Comparison of ENCODE assay signal across 2 cellular contexts in the genomic region with DNA sequence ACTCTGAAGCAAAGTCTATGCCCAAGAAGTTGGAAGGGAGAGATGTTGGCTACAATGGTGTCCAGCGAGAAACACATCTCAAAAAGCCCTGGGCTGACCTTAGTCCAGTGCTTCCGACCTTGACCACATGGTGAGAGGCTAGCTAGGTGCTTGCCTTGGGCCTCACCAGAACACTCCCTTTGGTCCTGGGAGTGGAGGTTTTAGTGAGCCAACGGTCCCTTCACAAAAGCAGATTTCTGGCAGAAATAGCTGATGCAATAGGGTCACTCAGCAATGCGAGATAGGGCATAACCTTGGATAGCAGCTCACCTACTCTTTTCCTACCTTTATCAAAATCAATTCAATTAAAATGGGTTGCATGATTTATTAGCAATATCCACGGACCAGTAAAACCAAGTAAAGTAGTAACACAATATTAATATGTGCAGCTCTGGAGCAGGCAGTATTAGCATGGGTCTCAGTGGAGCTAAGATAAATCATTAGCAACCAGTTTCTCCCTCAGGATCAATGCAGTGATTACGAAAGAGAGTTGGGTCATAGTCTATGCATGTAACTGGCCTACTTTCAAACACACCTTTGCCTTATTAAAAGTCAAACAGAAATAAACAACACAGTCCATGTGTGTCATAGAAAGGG.
TF ChIP-seq lines count a peak whose summit lies in the region.

No MANE protein-coding gene starts in this region.

TF ChIP-seq in H1, 55 proteins besides CTCF, POLR2A, EP300 and RAD21:
- TF ChIP-seq NRF1 (IDR thresholded peaks at IDR 0.05; ENCODE audit: low read depth, low read length) (no peak), MAFK (IDR thresholded peaks at IDR 0.05; ENCODE audit: low read depth, low read length) (no peak), CEBPB (IDR thresholded peaks at IDR 0.05; ENCODE audit: low read depth, low read length) (0 out of 2 replicates have a peak, but pooled peaks have one; percentile 0)

TF ChIP-seq in liver, 16 proteins besides CTCF, POLR2A, EP300 and RAD21:
- no peak for TF ChIP-seq EGR1 (IDR thresholded peaks at IDR 0.05; ENCODE audit: low read depth in 2 of 2)
- peak; percentile 62 for TF ChIP-seq FOXA2 (IDR thresholded peaks at IDR 0.05)
- TF ChIP-seq JUND (IDR thresholded peaks at IDR 0.05), result peak; percentile 50 to 77
- TF ChIP-seq YY1 (IDR thresholded peaks at IDR 0.05), result peak; percentile 64
- TF ChIP-seq, protein P1, sequence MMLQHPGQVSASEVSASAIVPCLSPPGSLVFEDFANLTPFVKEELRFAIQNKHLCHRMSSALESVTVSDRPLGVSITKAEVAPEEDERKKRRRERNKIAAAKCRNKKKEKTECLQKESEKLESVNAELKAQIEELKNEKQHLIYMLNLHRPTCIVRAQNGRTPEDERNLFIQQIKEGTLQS (IDR thresholded peaks at IDR 0.05), result peak; percentile 94
- TF ChIP-seq, protein P2, sequence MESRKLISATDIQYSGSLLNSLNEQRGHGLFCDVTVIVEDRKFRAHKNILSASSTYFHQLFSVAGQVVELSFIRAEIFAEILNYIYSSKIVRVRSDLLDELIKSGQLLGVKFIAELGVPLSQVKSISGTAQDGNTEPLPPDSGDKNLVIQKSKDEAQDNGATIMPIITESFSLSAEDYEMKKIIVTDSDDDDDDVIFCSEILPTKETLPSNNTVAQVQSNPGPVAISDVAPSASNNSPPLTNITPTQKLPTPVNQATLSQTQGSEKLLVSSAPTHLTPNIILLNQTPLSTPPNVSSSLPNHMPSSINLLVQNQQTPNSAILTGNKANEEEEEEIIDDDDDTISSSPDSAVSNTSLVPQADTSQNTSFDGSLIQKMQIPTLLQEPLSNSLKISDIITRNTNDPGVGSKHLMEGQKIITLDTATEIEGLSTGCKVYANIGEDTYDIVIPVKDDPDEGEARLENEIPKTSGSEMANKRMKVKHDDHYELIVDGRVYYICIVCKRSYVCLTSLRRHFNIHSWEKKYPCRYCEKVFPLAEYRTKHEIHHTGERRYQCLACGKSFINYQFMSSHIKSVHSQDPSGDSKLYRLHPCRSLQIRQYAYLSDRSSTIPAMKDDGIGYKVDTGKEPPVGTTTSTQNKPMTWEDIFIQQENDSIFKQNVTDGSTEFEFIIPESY (IDR thresholded peaks at IDR 0.05), result peak; percentile 77
- peak; percentile 79 to 81 for TF ChIP-seq RXRA (IDR thresholded peaks at IDR 0.05)
- TF ChIP-seq, protein P3, sequence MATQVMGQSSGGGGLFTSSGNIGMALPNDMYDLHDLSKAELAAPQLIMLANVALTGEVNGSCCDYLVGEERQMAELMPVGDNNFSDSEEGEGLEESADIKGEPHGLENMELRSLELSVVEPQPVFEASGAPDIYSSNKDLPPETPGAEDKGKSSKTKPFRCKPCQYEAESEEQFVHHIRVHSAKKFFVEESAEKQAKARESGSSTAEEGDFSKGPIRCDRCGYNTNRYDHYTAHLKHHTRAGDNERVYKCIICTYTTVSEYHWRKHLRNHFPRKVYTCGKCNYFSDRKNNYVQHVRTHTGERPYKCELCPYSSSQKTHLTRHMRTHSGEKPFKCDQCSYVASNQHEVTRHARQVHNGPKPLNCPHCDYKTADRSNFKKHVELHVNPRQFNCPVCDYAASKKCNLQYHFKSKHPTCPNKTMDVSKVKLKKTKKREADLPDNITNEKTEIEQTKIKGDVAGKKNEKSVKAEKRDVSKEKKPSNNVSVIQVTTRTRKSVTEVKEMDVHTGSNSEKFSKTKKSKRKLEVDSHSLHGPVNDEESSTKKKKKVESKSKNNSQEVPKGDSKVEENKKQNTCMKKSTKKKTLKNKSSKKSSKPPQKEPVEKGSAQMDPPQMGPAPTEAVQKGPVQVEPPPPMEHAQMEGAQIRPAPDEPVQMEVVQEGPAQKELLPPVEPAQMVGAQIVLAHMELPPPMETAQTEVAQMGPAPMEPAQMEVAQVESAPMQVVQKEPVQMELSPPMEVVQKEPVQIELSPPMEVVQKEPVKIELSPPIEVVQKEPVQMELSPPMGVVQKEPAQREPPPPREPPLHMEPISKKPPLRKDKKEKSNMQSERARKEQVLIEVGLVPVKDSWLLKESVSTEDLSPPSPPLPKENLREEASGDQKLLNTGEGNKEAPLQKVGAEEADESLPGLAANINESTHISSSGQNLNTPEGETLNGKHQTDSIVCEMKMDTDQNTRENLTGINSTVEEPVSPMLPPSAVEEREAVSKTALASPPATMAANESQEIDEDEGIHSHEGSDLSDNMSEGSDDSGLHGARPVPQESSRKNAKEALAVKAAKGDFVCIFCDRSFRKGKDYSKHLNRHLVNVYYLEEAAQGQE (IDR thresholded peaks at IDR 0.05), result peak; percentile 29
- TF ChIP-seq FOXA1 (IDR thresholded peaks at IDR 0.05), result peak; percentile 63
- peak; percentile 33 for TF ChIP-seq HNF4G (IDR thresholded peaks at IDR 0.05)
- TF ChIP-seq TAF1 (conservative IDR thresholded peaks at IDR 0.05), result peak; percentile 38
- peak in 1 of 2 donors; percentile 29 for TF ChIP-seq GABPA (IDR thresholded peaks at IDR 0.05 in 1 of 2, conservative IDR thresholded peaks at IDR 0.05 in 1 of 2)
- TF ChIP-seq NR2F2 (IDR thresholded peaks at IDR 0.05), result peak; percentile 55
- TF ChIP-seq, protein P4, sequence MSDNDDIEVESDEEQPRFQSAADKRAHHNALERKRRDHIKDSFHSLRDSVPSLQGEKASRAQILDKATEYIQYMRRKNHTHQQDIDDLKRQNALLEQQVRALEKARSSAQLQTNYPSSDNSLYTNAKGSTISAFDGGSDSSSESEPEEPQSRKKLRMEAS (IDR thresholded peaks at IDR 0.05), result peak; percentile 57
- peak; percentile 79 to 83 for TF ChIP-seq HNF4A (conservative IDR thresholded peaks at IDR 0.05)
- TF ChIP-seq SP1 (IDR thresholded peaks at IDR 0.05), result peak; percentile 92
TF ChIP-seq in liver: peak in this region for 15.
